In genomic region chr7:19116121-19117080, GRCh38 we compare ENCODE assay signal across 8 cellular contexts. TPM values are rescaled to one million over a fixed set of nuclear protein-coding genes. Genes with fewer than 3 reads are reported as not detected.
DNase-seq lines count a peak whose midpoint lies in the region; FAIRE-seq and TF ChIP-seq lines count a peak whose summit lies in the region.

No MANE protein-coding gene starts in this region.

- H3K9me3 ChIP-seq in kidney (ENCODE audit: control insufficient read depth in 1 of 2, low read length in 2 of 2) (no peaks in the 10 kb centered on the region), thymus (ENCODE audit: control insufficient read depth) (no peaks in the 10 kb centered on the region)

- intact Hi-C loops in kidney (cut with DNase I), result no loop called here

- 2% methylated on average over 69 of the region's 69 CpGs for WGBS in thymus

- TF ChIP-seq CTCF in astrocyte of the spinal cord (IDR thresholded peaks at IDR 0.05; ENCODE audit: low read depth, low read length), result no peak
- TF ChIP-seq CTCF in kidney (IDR thresholded peaks at IDR 0.05; ENCODE audit: borderline replicate concordance, extremely low read depth, insufficient read depth), result no peak

- in situ Hi-C loops in astrocyte of the spinal cord (cut with HindIII; ENCODE audit: low sequenced_read_pairs) (no loop called here), ACHN (cut with HindIII; ENCODE audit: low pct_ligation_motif_present, low pct_unique_long_range_greater_than_20kb, low sequenced_read_pairs) (no loop called here)

- peaks cover 72% of the 10 kb centered on the region for H3K27me3 ChIP-seq in thymus (ENCODE audit: control insufficient read depth, insufficient read depth)

- H3K27ac ChIP-seq in kidney (ENCODE audit: low read depth in 2 of 2, low read length in 2 of 2), result no peak overlapping the region
- no peak overlapping the region for H3K27ac ChIP-seq in thymus (ENCODE audit: low read depth)

- H3K4me1 ChIP-seq in kidney (ENCODE audit: control insufficient read depth in 1 of 2, insufficient read depth in 1 of 2, low read depth in 1 of 2, low read length in 2 of 2), result peaks cover 0 to 8% of the 10 kb centered on the region in 2 donors
- H3K4me1 ChIP-seq in thymus (ENCODE audit: control insufficient read depth, insufficient read depth, low read length), result no peaks in the 10 kb centered on the region

- H3K36me3 ChIP-seq in kidney (ENCODE audit: control insufficient read depth in 1 of 2, insufficient read depth in 2 of 2, low read length in 2 of 2), result no peaks in the 10 kb centered on the region
- no peaks in the 10 kb centered on the region for H3K36me3 ChIP-seq in thymus (ENCODE audit: control insufficient read depth, insufficient read depth)

- no peak for FAIRE-seq in kidney (lab: Jason Lieb, UNC)

- DNase-seq in activated CD8-positive, alpha-beta memory T cell treated with anti-CD3 and anti-CD28 coated beads, Interleukin-2, amount 50 U/mL, for 48 hours, result peak; percentile 55
- DNase-seq in activated CD8-positive, alpha-beta memory T cell treated with anti-CD3 and anti-CD28 coated beads for 24 hours, result no peak
- DNase-seq in NCI-H1105 treated with DMSO at 0.1 percent for 48 hours (lab: John Stamatoyannopoulos, UW) (peak; percentile 20), astrocyte of the spinal cord (ENCODE audit: low read depth, low spot score) (peak; percentile 60), kidney (no peak), ACHN (no peak), ureter (ENCODE audit: low spot score) (no peak)

- H3K4me3 ChIP-seq in astrocyte of the spinal cord (ENCODE audit: low read depth, low read length), result peak overlapping the region; percentile 98
- H3K4me3 ChIP-seq in kidney (ENCODE audit: low read length in 2 of 2), result peak overlapping the region; percentile 55 to 65
- H3K4me3 ChIP-seq in thymus (ENCODE audit: low read length), result peak overlapping the region; percentile 43

- H3K9ac ChIP-seq in kidney (ENCODE audit: low read length in 2 of 2), result peak overlapping the region in 1 of 2 donors; percentile 34

RNA-seq across cellular contexts. Expression of gene TWIST1, which starts 1.0 kb away (rescaled TPM):
- total RNA-seq in kidney, result 1.3 TPM
- polyA plus RNA-seq in kidney (ENCODE audit: insufficient read depth, low read depth, low replicate concordance), result 1.7 TPM
- 1.5 TPM for polyA plus RNA-seq in thymus
- total RNA-seq in ureter, result 3.7 TPM

RNA-seq across cellular contexts. Expression of gene FERD3L, which starts 28.8 kb away (rescaled TPM):
- total RNA-seq in kidney (not detected), ureter (0.86 TPM)
- polyA plus RNA-seq in kidney (ENCODE audit: insufficient read depth, low read depth, low replicate concordance) (not detected), thymus (not detected)

Comparison
In these comparisons a context has a peak if more than half of its experiments do, and no peak if none do; other contexts are left out.
1. DNase-seq: peak in activated CD8-positive, alpha-beta memory T cell treated with anti-CD3 and anti-CD28 coated beads, Interleukin-2, amount 50 U/mL, for 48 hours (single experiment), NCI-H1105 treated with DMSO at 0.1 percent for 48 hours (single experiment) and astrocyte of the spinal cord (single experiment); none in activated CD8-positive, alpha-beta memory T cell treated with anti-CD3 and anti-CD28 coated beads for 24 hours (single experiment), kidney (single experiment), ACHN (single experiment) and ureter (single experiment).
2. H3K4me3 ChIP-seq: peak in every context shown above with its lines; median percentile 98 in astrocyte of the spinal cord; 60 in kidney; 43 in thymus.